In the genomic region with DNA sequence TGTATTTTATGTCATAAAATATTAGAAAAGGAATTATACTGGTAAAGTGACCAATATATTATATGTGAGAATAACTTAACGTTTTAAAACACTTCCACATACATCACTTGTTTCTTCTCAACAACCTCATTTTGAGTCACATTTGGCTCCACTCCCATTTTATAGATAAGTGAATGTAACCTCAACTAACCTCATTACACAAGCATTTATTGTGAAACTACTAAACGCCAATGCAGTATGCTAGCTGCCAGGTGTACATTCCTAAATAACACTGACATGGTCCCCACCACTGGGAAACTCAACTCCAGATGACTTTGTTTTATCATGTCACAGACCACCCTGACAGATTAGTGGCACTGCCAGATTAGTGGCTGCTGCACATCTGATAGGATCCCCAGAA, we compare ENCODE assay signal across 23 cellular contexts.
DNase-seq lines count a peak whose midpoint lies in the region; ATAC-seq, FAIRE-seq and TF ChIP-seq lines count a peak whose summit lies in the region.
"Had no signal": no experiment of that assay in that cellular context is flagged by ENCODE, and none has a peak within 500 bp of the region (broad histone marks: within the 10 kb centered on the region; RNA-seq: fewer than 3 reads in every experiment).

No MANE protein-coding gene starts in this region.

- in situ Hi-C loops in HepG2 (cut with HindIII; ENCODE audit: extremely low pct_ligation_motif_present, low pct_unique_long_range_greater_than_20kb) = no loop called here

- no peak overlapping the region for H2AFZ ChIP-seq in HepG2 (ENCODE audit: low read length)
- H2AFZ ChIP-seq: GM23248 had no signal

- TF ChIP-seq EP300 in HepG2 (IDR thresholded peaks at IDR 0.05; ENCODE audit: low read depth in 2 of 2, low read length in 2 of 2) = no peak
- TF ChIP-seq EP300 in HepG2 (CRISPR knock-in tag; IDR thresholded peaks at IDR 0.05; ENCODE audit: borderline replicate concordance) = no peak

- H3K4me1 ChIP-seq in right lobe of liver = no peaks in the 10 kb centered on the region
- H3K4me1 ChIP-seq in HepG2 (ENCODE audit: insufficient read depth, low read length) = no peaks in the 10 kb centered on the region
- H3K4me1 ChIP-seq: BE2C had no signal

- H3K79me2 ChIP-seq in HepG2 (ENCODE audit: insufficient read depth, low read length) = no peaks in the 10 kb centered on the region

- no peaks in the 10 kb centered on the region for H3K27me3 Mint-ChIP-seq in activated T-helper 1 cell treated with anti-CD3 and anti-CD28 coated beads, Interleukin-12 subunit alpha, Interleukin-12 subunit beta, Interleukin-2, Interleukin-4 antibody, amounts not matched to agents 30 ng/mL and 10 ng/mL and 1 ng/mL, durations not matched to agents 14 hours and 24 hours and 36 hours (ENCODE audit: insufficient read depth)
- peaks cover 1% of the 10 kb centered on the region for H3K27me3 Mint-ChIP-seq in endothelial cell (ENCODE audit: unreplicated experiment)
- H3K27me3 Mint-ChIP-seq: CD4-positive, CD25-positive, alpha-beta regulatory T cell; CD8-positive, alpha-beta memory T cell; IgD-negative memory B cell had no signal

- H3K36me3 ChIP-seq in right lobe of liver (no peaks in the 10 kb centered on the region), HepG2 (replicated peaks in 1 of 2; ENCODE audit: control insufficient read depth in 1 of 2, insufficient read depth in 2 of 2, low read length in 2 of 2) (no peaks in the 10 kb centered on the region), bronchial epithelial cell (ENCODE audit: control insufficient read depth, insufficient read depth, low read length) (no peaks in the 10 kb centered on the region)
- H3K36me3 ChIP-seq: BE2C had no signal

- WGBS in right lobe of liver (ENCODE audit: insufficient coverage, low coverage, low lambda C conversion rate, missing lambda C conversion rate) = 13% methylated on average over 2 of the region's 2 CpGs
- 2% methylated on average over 2 of the region's 2 CpGs for WGBS in HepG2 (ENCODE audit: low lambda C conversion rate)

- TF ChIP-seq RAD21 in HepG2 (CRISPR knock-in tag; IDR thresholded peaks at IDR 0.05) = no peak

- DNase-seq in right lobe of liver (no peak), HepG2 (ENCODE audit: low spot score) (no peak), HT1080 (ENCODE audit: low read depth) (peak; percentile 1), bronchial epithelial cell (ENCODE audit: low read depth) (peak; percentile 48), endothelial cell (ENCODE audit: low spot score) (no peak)
- no peak for DNase-seq in activated T-helper 1 cell treated with anti-CD3 and anti-CD28 coated beads, Interleukin-12 subunit alpha, Interleukin-12 subunit beta, Interleukin-2, Interleukin-4 antibody, amounts not matched to agents 30 ng/mL and 10 ng/mL and 1 ng/mL, durations not matched to agents 14 hours and 24 hours and 36 hours (ENCODE audit: low spot score)
- DNase-seq: ACHN; BE2C; C1 segment of cervical spinal cord; CD4-positive, CD25-positive, alpha-beta regulatory T cell; CD8-positive, alpha-beta memory T cell; COR-L47; DMS53; DND-41; EL; GM23248; HCEC 1CT; KBM-7 had no signal

- H3K4me3 ChIP-seq in right lobe of liver = no peak overlapping the region
- no peak overlapping the region for H3K4me3 ChIP-seq in HepG2 (replicated peaks in 1 of 3; ENCODE audit: insufficient read depth in 1 of 3, low read depth in 2 of 3, low read length in 3 of 3)
- no peak overlapping the region for H3K4me3 ChIP-seq in bronchial epithelial cell (ENCODE audit: low read depth, low read length)
- H3K4me3 ChIP-seq: GM12878, GM23248 had no signal

- intact Hi-C loops in right lobe of liver (cut with DNase I) = no loop called here
- intact Hi-C loops in HepG2 (cut with micrococcal nuclease; ENCODE audit: unreplicated experiment) = no loop called here
- intact Hi-C loops in activated T-helper 1 cell treated with anti-CD3 and anti-CD28 coated beads, Interleukin-12 subunit alpha, Interleukin-12 subunit beta, Interleukin-2, Interleukin-4 antibody, amounts not matched to agents 30 ng/mL and 10 ng/mL and 1 ng/mL, durations not matched to agents 14 hours and 24 hours and 36 hours (cut with micrococcal nuclease) = no loop called here

- TF ChIP-seq CTCF in right lobe of liver (IDR thresholded peaks at IDR 0.05) (no peak), HepG2 (CRISPR knock-in tag; IDR thresholded peaks at IDR 0.05) (no peak), bronchial epithelial cell (IDR thresholded peaks at IDR 0.05; ENCODE audit: insufficient read depth, low read length, severe bottlenecking) (no peak), endothelial cell (IDR thresholded peaks at IDR 0.05; ENCODE audit: unreplicated experiment) (no peak)

- no peaks in the 10 kb centered on the region for H4K20me1 ChIP-seq in HepG2 (ENCODE audit: insufficient read depth, low read length)

- H3K4me2 ChIP-seq in HepG2 (ENCODE audit: low read depth, low read length) = no peak overlapping the region

- H3K27ac ChIP-seq in right lobe of liver = no peak overlapping the region
- H3K27ac ChIP-seq in HepG2 (ENCODE audit: extremely low read length, insufficient read depth, low read length) = no peak overlapping the region
- H3K27ac ChIP-seq: GM23248 had no signal

- TF ChIP-seq POLR2A in right lobe of liver (IDR thresholded peaks at IDR 0.05) (no peak), HepG2 (IDR thresholded peaks at IDR 0.05; ENCODE audit: insufficient read depth in 1 of 2, low read depth in 2 of 2, low read length in 2 of 2) (no peak)

- FAIRE-seq in HepG2 (lab: Jason Lieb, UNC) (no peak), bronchial epithelial cell (lab: Jason Lieb, UNC) (no peak)
- FAIRE-seq: A204.1, GM12878, H54 had no signal

- H3K27me3 ChIP-seq in right lobe of liver (no peaks in the 10 kb centered on the region), HepG2 (ENCODE audit: control insufficient read depth in 1 of 2, insufficient read depth in 2 of 2, low read length in 2 of 2) (no peaks in the 10 kb centered on the region), bronchial epithelial cell (ENCODE audit: control insufficient read depth, insufficient read depth, low read length) (no peaks in the 10 kb centered on the region)
- H3K27me3 ChIP-seq: BE2C had no signal

- POLR2A ChIA-PET in HepG2 (lab: Yijun Ruan, JAX) = no interaction called here

- no peaks in the 10 kb centered on the region for H3K4me1 Mint-ChIP-seq in activated T-helper 1 cell treated with anti-CD3 and anti-CD28 coated beads, Interleukin-12 subunit alpha, Interleukin-12 subunit beta, Interleukin-2, Interleukin-4 antibody, amounts not matched to agents 30 ng/mL and 10 ng/mL and 1 ng/mL, durations not matched to agents 14 hours and 24 hours and 36 hours (ENCODE audit: low read depth)
- H3K4me1 Mint-ChIP-seq in endothelial cell (ENCODE audit: unreplicated experiment) = no peaks in the 10 kb centered on the region
- H3K4me1 Mint-ChIP-seq: CD4-positive, CD25-positive, alpha-beta regulatory T cell; CD8-positive, alpha-beta memory T cell; IgD-negative memory B cell had no signal

- no peak overlapping the region for H3K9ac ChIP-seq in HepG2 (ENCODE audit: insufficient read depth, low read depth, low read length)
- H3K9ac ChIP-seq: GM23248 had no signal

- ATAC-seq in right lobe of liver (peak; percentile 41 to 77 (median 66)), HepG2 (no peak), GM21515 (IDR thresholded peaks at IDR 0.05; ENCODE audit: unreplicated experiment) (no peak)
- ATAC-seq: GM12878 had no signal

- no TSS peak for BruUV-seq in HepG2 (replicated peaks; lab: Mats Ljungman, UMichigan)

- H3K9me3 Mint-ChIP-seq in activated T-helper 1 cell treated with anti-CD3 and anti-CD28 coated beads, Interleukin-12 subunit alpha, Interleukin-12 subunit beta, Interleukin-2, Interleukin-4 antibody, amounts not matched to agents 30 ng/mL and 10 ng/mL and 1 ng/mL, durations not matched to agents 14 hours and 24 hours and 36 hours = no peaks in the 10 kb centered on the region
- H3K9me3 Mint-ChIP-seq in endothelial cell (ENCODE audit: unreplicated experiment) = peaks cover 7% of the 10 kb centered on the region

- H3K27ac Mint-ChIP-seq in activated T-helper 1 cell treated with anti-CD3 and anti-CD28 coated beads, Interleukin-12 subunit alpha, Interleukin-12 subunit beta, Interleukin-2, Interleukin-4 antibody, amounts not matched to agents 30 ng/mL and 10 ng/mL and 1 ng/mL, durations not matched to agents 14 hours and 24 hours and 36 hours = no peak overlapping the region
- no peak overlapping the region for H3K27ac Mint-ChIP-seq in endothelial cell (ENCODE audit: unreplicated experiment)
- H3K27ac Mint-ChIP-seq: CD4-positive, CD25-positive, alpha-beta regulatory T cell; CD8-positive, alpha-beta memory T cell; IgD-negative memory B cell had no signal

- CTCF ChIA-PET in HepG2 (lab: Yijun Ruan, JAX; ENCODE audit: low intra/inter-chr PET ratio, low total read pairs) = no interaction called here

- H3K36me3 Mint-ChIP-seq in activated T-helper 1 cell treated with anti-CD3 and anti-CD28 coated beads, Interleukin-12 subunit alpha, Interleukin-12 subunit beta, Interleukin-2, Interleukin-4 antibody, amounts not matched to agents 30 ng/mL and 10 ng/mL and 1 ng/mL, durations not matched to agents 14 hours and 24 hours and 36 hours (ENCODE audit: low read depth) = no peaks in the 10 kb centered on the region
- no peaks in the 10 kb centered on the region for H3K36me3 Mint-ChIP-seq in endothelial cell (ENCODE audit: low read depth, unreplicated experiment)
- H3K36me3 Mint-ChIP-seq: CD4-positive, CD25-positive, alpha-beta regulatory T cell; CD8-positive, alpha-beta memory T cell; IgD-negative memory B cell had no signal

- no peak overlapping the region for H3K4me3 Mint-ChIP-seq in activated T-helper 1 cell treated with anti-CD3 and anti-CD28 coated beads, Interleukin-12 subunit alpha, Interleukin-12 subunit beta, Interleukin-2, Interleukin-4 antibody, amounts not matched to agents 30 ng/mL and 10 ng/mL and 1 ng/mL, durations not matched to agents 14 hours and 24 hours and 36 hours
- H3K4me3 Mint-ChIP-seq in endothelial cell (ENCODE audit: unreplicated experiment) = no peak overlapping the region
- H3K4me3 Mint-ChIP-seq: CD4-positive, CD25-positive, alpha-beta regulatory T cell; CD8-positive, alpha-beta memory T cell; IgD-negative memory B cell had no signal

- no peaks in the 10 kb centered on the region for H3K9me3 ChIP-seq in right lobe of liver
- peaks cover 70% of the 10 kb centered on the region for H3K9me3 ChIP-seq in HepG2 (ENCODE audit: low read length)
- H3K9me3 ChIP-seq: BE2C had no signal

TF ChIP-seq in HepG2, 621 proteins besides CTCF, POLR2A, EP300 and RAD21 (continues in another document):
- TF ChIP-seq, protein P1, sequence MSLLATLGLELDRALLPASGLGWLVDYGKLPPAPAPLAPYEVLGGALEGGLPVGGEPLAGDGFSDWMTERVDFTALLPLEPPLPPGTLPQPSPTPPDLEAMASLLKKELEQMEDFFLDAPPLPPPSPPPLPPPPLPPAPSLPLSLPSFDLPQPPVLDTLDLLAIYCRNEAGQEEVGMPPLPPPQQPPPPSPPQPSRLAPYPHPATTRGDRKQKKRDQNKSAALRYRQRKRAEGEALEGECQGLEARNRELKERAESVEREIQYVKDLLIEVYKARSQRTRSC (CRISPR knock-in tag; IDR thresholded peaks at IDR 0.05; ENCODE audit: low read depth) = no peak
- TF ChIP-seq MAFK (conservative IDR thresholded peaks at IDR 0.05 in 1 of 2, IDR thresholded peaks at IDR 0.05 in 1 of 2; ENCODE audit: low read length in 2 of 2) (no peak), CENPT (CRISPR knock-in tag; IDR thresholded peaks at IDR 0.05; ENCODE audit: low read depth) (no peak), KLF13 (CRISPR knock-in tag; IDR thresholded peaks at IDR 0.05) (no peak), SALL2 (CRISPR knock-in tag; IDR thresholded peaks at IDR 0.05) (no peak)

Comparison
In these comparisons a context has a peak if more than half of its experiments do, and no peak if none do; other contexts are left out.
1. ATAC-seq: peak in right lobe of liver (4 of 4); none in HepG2 (single experiment) and GM21515 (single experiment).
2. DNase-seq: peak in HT1080 (single experiment) and bronchial epithelial cell (single experiment); none in right lobe of liver (0 of 3), HepG2 (single experiment), activated T-helper 1 cell treated with anti-CD3 and anti-CD28 coated beads, Interleukin-12 subunit alpha, Interleukin-12 subunit beta, Interleukin-2, Interleukin-4 antibody, amounts not matched to agents 30 ng/mL and 10 ng/mL and 1 ng/mL, durations not matched to agents 14 hours and 24 hours and 36 hours (single experiment) and endothelial cell (single experiment).